Comparison of ENCODE assay signal across 30 cellular contexts in the genomic region with DNA sequence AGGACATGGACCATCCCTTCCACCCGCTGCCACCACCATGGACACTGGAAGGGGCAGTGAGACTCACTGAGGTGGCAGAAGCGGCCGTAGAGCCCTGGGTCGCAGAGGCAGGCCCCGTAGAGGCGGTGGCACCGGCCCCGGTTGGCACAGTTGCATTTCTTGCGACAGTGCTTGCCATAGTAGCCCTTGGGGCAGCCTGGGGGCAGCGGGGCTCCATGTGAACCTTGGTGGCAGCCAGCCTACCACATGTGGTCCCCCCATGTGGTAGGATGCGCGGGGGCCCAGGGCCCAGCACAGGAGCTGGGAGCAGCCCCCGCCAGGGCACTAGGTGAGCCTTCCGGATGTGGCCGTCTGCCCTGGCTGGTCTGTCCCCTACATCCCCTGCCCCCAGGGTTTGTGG. TPM values are rescaled to one million over a fixed set of nuclear protein-coding genes. Genes with fewer than 3 reads are reported as not detected.
"Had no signal": no experiment of that assay in that cellular context is flagged by ENCODE, and none has a peak within 500 bp of the region (broad histone marks: within the 10 kb centered on the region; RNA-seq: fewer than 3 reads in every experiment).

No MANE protein-coding gene starts in this region.

- H2AFZ ChIP-seq: neural progenitor cell had no signal

- H3K27ac ChIP-seq: neural progenitor cell, neutrophil, pancreas, prostate gland, spleen, testis, transverse colon, upper lobe of right lung, uterus had no signal

- H3K9ac ChIP-seq: neural progenitor cell had no signal

- H3K36me3 ChIP-seq: neural progenitor cell, pancreas, prostate gland, transverse colon, uterus had no signal

- H3K4me3 Mint-ChIP-seq: naive thymus-derived CD4-positive, alpha-beta T cell; natural killer cell; nephron; neural progenitor cell; stimulated activated memory B cell treated with anti-CD40 and anti-IgM and Interleukin-4, amounts not matched to agents 10 μg/mL and 1 μg/mL and 100 μg/mL, for 72 hours; stimulated activated naive CD8-positive, alpha-beta T cell treated with anti-CD3 and anti-CD28 coated beads, Interleukin-15, amount 100 ng/mL, for 72 hours; type B pancreatic cell had no signal

- H3K36me3 Mint-ChIP-seq: natural killer cell; neural progenitor cell; stimulated activated memory B cell treated with anti-CD40 and anti-IgM and Interleukin-4, amounts not matched to agents 10 μg/mL and 1 μg/mL and 100 μg/mL, for 72 hours; type B pancreatic cell had no signal

- H3K27me3 Mint-ChIP-seq: naive thymus-derived CD4-positive, alpha-beta T cell; stimulated activated memory B cell treated with anti-CD40 and anti-IgM and Interleukin-4, amounts not matched to agents 10 μg/mL and 1 μg/mL and 100 μg/mL, for 72 hours; stimulated activated naive CD8-positive, alpha-beta T cell treated with anti-CD3 and anti-CD28 coated beads, Interleukin-15, amount 100 ng/mL, for 72 hours; type B pancreatic cell had no signal

- H3K4me1 Mint-ChIP-seq: natural killer cell; nephron; neural progenitor cell; stimulated activated naive CD8-positive, alpha-beta T cell treated with anti-CD3 and anti-CD28 coated beads, Interleukin-15, amount 100 ng/mL, for 72 hours had no signal

- H3K27ac Mint-ChIP-seq: natural killer cell; nephron; neural progenitor cell; stimulated activated memory B cell treated with anti-CD40 and anti-IgM and Interleukin-4, amounts not matched to agents 10 μg/mL and 1 μg/mL and 100 μg/mL, for 72 hours; type B pancreatic cell had no signal

- ATAC-seq: naive thymus-derived CD4-positive, alpha-beta T cell; natural killer cell; pancreas; right cardiac atrium; sciatic nerve; stimulated activated memory B cell treated with anti-CD40 and anti-IgM and Interleukin-4, amounts not matched to agents 10 μg/mL and 1 μg/mL and 100 μg/mL, for 72 hours; stimulated activated naive CD8-positive, alpha-beta T cell treated with anti-CD3 and anti-CD28 coated beads, Interleukin-15, amount 100 ng/mL, for 72 hours; stimulated activated naive CD8-positive, alpha-beta T cell treated with anti-CD3 and anti-CD28 coated beads, Interleukin-15, Interleukin-2, amounts not matched to agents 100 U/mL and 50 U/mL, for 24 hours; upper lobe of right lung had no signal

- FAIRE-seq: pancreas had no signal

- H3K4me3 ChIP-seq: neural progenitor cell, pancreas, prostate gland, skin epidermis, smooth muscle cell, spleen, suprapubic skin, testis, tibial artery, transverse colon, upper lobe of right lung, uterus had no signal

- DNase-seq: naive thymus-derived CD4-positive, alpha-beta T cell; natural killer cell; nucleus accumbens; spleen; stimulated activated CD4-positive, alpha-beta T cell treated with anti-CD3 and anti-CD28 coated beads, Interleukin-12 subunit alpha, Interleukin-12 subunit beta, amount 100 ng/mL, for 4 hours; stimulated activated CD4-positive, alpha-beta T cell treated with anti-CD3 and anti-CD28 coated beads, Interleukin-1b, Interleukin-23, amount 100 ng/mL, for 48 hours; stimulated activated CD4-positive, alpha-beta T cell treated with anti-CD3 and anti-CD28 coated beads, Interleukin-4, amount 100 ng/mL, for 1 hour; stimulated activated CD4-positive, alpha-beta T cell treated with anti-CD3 and anti-CD28 coated beads, Interleukin-4, amount 100 ng/mL, for 4 hours; stimulated activated CD8-positive, alpha-beta memory T cell treated with anti-CD3 and anti-CD28 coated beads, Interleukin-4, amount 100 ng/mL, for 48 hours; stimulated activated naive CD4-positive, alpha-beta T cell; stimulated activated naive CD8-positive, alpha-beta T cell treated with anti-CD3 and anti-CD28 coated beads, Interleukin-15, amount 100 ng/mL, for 72 hours; stimulated activated naive CD8-positive, alpha-beta T cell treated with anti-CD3 and anti-CD28 coated beads, Interleukin-15, Interleukin-2, amounts not matched to agents 100 U/mL and 50 U/mL, for 24 hours; substantia nigra; testis; tibial artery; transverse colon; upper lobe of right lung; uterus had no signal

- H3K4me2 ChIP-seq: neural progenitor cell, smooth muscle cell had no signal

- H3K27me3 ChIP-seq: neural progenitor cell, neutrophil, pancreas, spleen, suprapubic skin, testis, tibial artery, transverse colon, upper lobe of right lung, uterus had no signal

- H3K9me3 Mint-ChIP-seq: naive thymus-derived CD4-positive, alpha-beta T cell; natural killer cell; nephron; neural progenitor cell; stimulated activated memory B cell treated with anti-CD40 and anti-IgM and Interleukin-4, amounts not matched to agents 10 μg/mL and 1 μg/mL and 100 μg/mL, for 72 hours; stimulated activated naive CD8-positive, alpha-beta T cell treated with anti-CD3 and anti-CD28 coated beads, Interleukin-15, amount 100 ng/mL, for 72 hours; type B pancreatic cell had no signal

- H3K4me1 ChIP-seq: neural progenitor cell, pancreas, prostate gland, testis, transverse colon, uterus had no signal

- H3K9me3 ChIP-seq: neutrophil, pancreas, prostate gland, spleen, suprapubic skin, testis, tibial artery, transverse colon, upper lobe of right lung, uterus had no signal

RNA-seq across cellular contexts. Expression of gene ARHGEF16, which starts 51.6 kb away (rescaled TPM):
- total RNA-seq: natural killer cell had no signal
- polyA plus RNA-seq: naive thymus-derived CD4-positive, alpha-beta T cell had no signal
